In the genomic region with DNA sequence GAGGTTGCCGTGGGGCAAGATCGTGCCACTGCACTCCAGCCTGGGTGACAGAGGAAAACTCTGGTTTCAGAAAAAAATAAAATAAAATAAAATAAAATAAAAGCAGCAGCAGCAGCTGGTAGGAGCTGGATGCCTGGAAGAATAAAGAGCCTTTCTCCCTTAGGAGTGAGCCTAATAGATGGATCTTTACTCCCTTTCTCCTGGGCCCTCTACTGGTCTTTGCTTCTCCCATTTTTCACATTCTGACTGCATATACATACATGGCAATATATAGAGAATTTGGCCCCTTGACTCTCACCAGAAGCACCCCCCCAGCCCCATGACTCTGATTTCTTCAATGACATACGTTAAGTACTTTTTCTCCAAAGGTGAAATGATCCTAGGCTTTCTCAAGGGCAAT, we compare ENCODE assay signal across 1 cellular context.
TF ChIP-seq lines count a peak whose summit lies in the region.

No MANE protein-coding gene starts in this region.

TF ChIP-seq in HepG2, 621 proteins besides CTCF, POLR2A, EP300 and RAD21:
- TF ChIP-seq SMC3 (IDR thresholded peaks at IDR 0.05; ENCODE audit: low read length), result peak; percentile 52; the same call in 1 of the 2 replicates
- no peak for TF ChIP-seq ZNF614 (CRISPR knock-in tag; IDR thresholded peaks at IDR 0.05; ENCODE audit: borderline replicate concordance)
- TF ChIP-seq KDM2A (CRISPR knock-in tag; IDR thresholded peaks at IDR 0.05; ENCODE audit: borderline replicate concordance, low read depth), result no peak
- TF ChIP-seq ZNF746 (CRISPR knock-in tag; IDR thresholded peaks at IDR 0.05), result no peak
- peak; percentile 54 for TF ChIP-seq STAG1 (CRISPR knock-in tag; IDR thresholded peaks at IDR 0.05)
